19 cellular contexts compared by ENCODE assay signal in genomic region chr2:186891219-186891621, GRCh38. TPM values are rescaled to one million over a fixed set of nuclear protein-coding genes. Genes with fewer than 3 reads are reported as not detected.
A peak's percentile ranks its signal among the peaks of the same experiment; 100 is the strongest.
DNase-seq lines count a peak whose midpoint lies in the region; ATAC-seq and TF ChIP-seq lines count a peak whose summit lies in the region.
"Had no signal": no experiment of that assay in that cellular context is flagged by ENCODE, and none has a peak within 500 bp of the region (broad histone marks: within the 10 kb centered on the region; RNA-seq: fewer than 3 reads in every experiment).

No MANE protein-coding gene starts in this region.

- in situ Hi-C loops in mammary epithelial cell (cut with MboI; ENCODE audit: low sequenced_read_pairs in 2 of 2) = no loop called here

- H3K9me3 Mint-ChIP-seq in activated CD8-positive, alpha-beta T cell treated with anti-CD3 and anti-CD28 coated beads for 36 hours = peaks cover 3% of the 10 kb centered on the region
- H3K9me3 Mint-ChIP-seq: activated CD4-positive, alpha-beta memory T cell treated with anti-CD3 and anti-CD28 coated beads for 36 hours; memory B cell; neural crest cell had no signal

- H3K36me3 Mint-ChIP-seq in activated CD8-positive, alpha-beta T cell treated with anti-CD3 and anti-CD28 coated beads for 36 hours (ENCODE audit: low read depth) = no peaks in the 10 kb centered on the region
- H3K36me3 Mint-ChIP-seq: activated CD4-positive, alpha-beta memory T cell treated with anti-CD3 and anti-CD28 coated beads for 36 hours; memory B cell had no signal

- no peak overlapping the region for H3K4me2 ChIP-seq in mammary epithelial cell (ENCODE audit: insufficient read depth, low read depth, low read length)

- H3K4me1 ChIP-seq in mammary epithelial cell (ENCODE audit: insufficient read depth, low read length) = no peaks in the 10 kb centered on the region

- H3K27ac Mint-ChIP-seq in activated CD8-positive, alpha-beta T cell treated with anti-CD3 and anti-CD28 coated beads for 36 hours = no peak overlapping the region
- H3K27ac Mint-ChIP-seq: activated CD4-positive, alpha-beta memory T cell treated with anti-CD3 and anti-CD28 coated beads for 36 hours; memory B cell had no signal

- no peak for ATAC-seq in activated CD8-positive, alpha-beta T cell treated with anti-CD3 and anti-CD28 coated beads for 36 hours

- H3K79me2 ChIP-seq in mammary epithelial cell (ENCODE audit: insufficient read depth, low read length) = no peaks in the 10 kb centered on the region

- H3K27ac ChIP-seq in mammary epithelial cell (ENCODE audit: insufficient read depth, low read depth, low read length) = no peak overlapping the region
- H3K27ac ChIP-seq: 22Rv1, esophagus squamous epithelium had no signal

- H3K27me3 Mint-ChIP-seq in activated CD8-positive, alpha-beta T cell treated with anti-CD3 and anti-CD28 coated beads for 36 hours = no peaks in the 10 kb centered on the region
- H3K27me3 Mint-ChIP-seq: activated CD4-positive, alpha-beta memory T cell treated with anti-CD3 and anti-CD28 coated beads for 36 hours; memory B cell had no signal

- H3K4me3 Mint-ChIP-seq in activated CD8-positive, alpha-beta T cell treated with anti-CD3 and anti-CD28 coated beads for 36 hours = no peak overlapping the region
- H3K4me3 Mint-ChIP-seq: activated CD4-positive, alpha-beta memory T cell treated with anti-CD3 and anti-CD28 coated beads for 36 hours; memory B cell; neural crest cell had no signal

- POLR2A ChIA-PET in activated CD8-positive, alpha-beta T cell treated with anti-CD3 and anti-CD28 coated beads for 36 hours (lab: Charles Lee) = no interaction called here

- no TSS peak for BruUV-seq in mammary epithelial cell (replicated peaks; lab: Mats Ljungman, UMichigan)

- CTCF ChIA-PET in mammary epithelial cell (lab: Charles Lee; ENCODE audit: low non-redundant PET) = no interaction called here
- CTCF ChIA-PET in activated CD8-positive, alpha-beta T cell treated with anti-CD3 and anti-CD28 coated beads for 36 hours (lab: Charles Lee) = no interaction called here

- no peaks in the 10 kb centered on the region for H3K4me1 Mint-ChIP-seq in activated CD8-positive, alpha-beta T cell treated with anti-CD3 and anti-CD28 coated beads for 36 hours (ENCODE audit: low read depth)
- H3K4me1 Mint-ChIP-seq: memory B cell had no signal

- no peaks in the 10 kb centered on the region for H3K9me3 ChIP-seq in mammary epithelial cell (replicated peaks; ENCODE audit: insufficient read depth, low read length)
- H3K9me3 ChIP-seq: esophagus squamous epithelium had no signal

- H3K4me3 ChIP-seq in mammary epithelial cell (replicated peaks in 1 of 3; ENCODE audit: insufficient read depth in 1 of 3, low read depth in 2 of 3, low read length in 3 of 3) = no peak overlapping the region
- no peak overlapping the region for H3K4me3 ChIP-seq in retinal pigment epithelial cell (ENCODE audit: low read length)
- H3K4me3 ChIP-seq: esophagus squamous epithelium had no signal

- dilution Hi-C loops in mammary epithelial cell (cut with HindIII; ENCODE audit: low sequenced_read_pairs) = no loop called here

- 72% methylated on average over 1 of the region's 1 CpG for WGBS in mammary epithelial cell (ENCODE audit: low coverage, missing lambda C conversion rate)

- peak; percentile 48 for DNase-seq in NCI-H1105 treated with DMSO at 0.1 percent for 48 hours (lab: John Stamatoyannopoulos, UW)
- DNase-seq in NCI-H1105 (lab: John Stamatoyannopoulos, UW) = no peak
- DNase-seq in NCI-H2227 treated with DMSO at 0.1 percent for 48 hours (lab: John Stamatoyannopoulos, UW) = peak; percentile 55
- peak; percentile 15 for DNase-seq in mammary epithelial cell
- DNase-seq in retinal pigment epithelial cell (ENCODE audit: low read depth) = peak; percentile 73
- no peak for DNase-seq in NCI-H2029 treated with DMSO at 0.1 percent for 48 hours (lab: John Stamatoyannopoulos, UW)
- no peak for DNase-seq in GM19240 (ENCODE audit: insufficient read length, low spot score)
- no peak for DNase-seq in activated CD8-positive, alpha-beta T cell treated with anti-CD3 and anti-CD28 coated beads for 36 hours
- DNase-seq: activated CD4-positive, alpha-beta memory T cell treated with anti-CD3 and anti-CD28 coated beads for 36 hours; cortex of kidney; esophagus squamous epithelium; SIG-M5; stimulated activated CD4-positive, alpha-beta T cell treated with anti-CD3 and anti-CD28 coated beads, Interleukin-1b, Interleukin-23, amount 100 ng/mL, for 48 hours; T1000; trophoblast cell had no signal

- intact Hi-C loops in mammary epithelial cell (cut with micrococcal nuclease) = no loop called here
- intact Hi-C loops in activated CD8-positive, alpha-beta T cell treated with anti-CD3 and anti-CD28 coated beads for 36 hours (cut with micrococcal nuclease) = no loop called here

- no peaks in the 10 kb centered on the region for H3K36me3 ChIP-seq in mammary epithelial cell (ENCODE audit: insufficient read depth, low read length)
- H3K36me3 ChIP-seq: esophagus squamous epithelium had no signal

- no peak overlapping the region for H3K9ac ChIP-seq in mammary epithelial cell (ENCODE audit: insufficient read depth, low read length)

- TF ChIP-seq CTCF in mammary epithelial cell (conservative IDR thresholded peaks at IDR 0.05 in 1 of 2, IDR thresholded peaks at IDR 0.05 in 1 of 2; ENCODE audit: extremely low read depth in 1 of 2, insufficient read depth in 1 of 2, low read depth in 1 of 2, low read length in 2 of 2) (no peak), retinal pigment epithelial cell (conservative IDR thresholded peaks at IDR 0.05; ENCODE audit: low read depth, low read length) (no peak)
- no peak for TF ChIP-seq CTCF in activated CD8-positive, alpha-beta T cell treated with anti-CD3 and anti-CD28 coated beads for 36 hours (IDR thresholded peaks at IDR 0.05)

- no peaks in the 10 kb centered on the region for H3K27me3 ChIP-seq in mammary epithelial cell (ENCODE audit: insufficient read depth, low read length)
- H3K27me3 ChIP-seq: esophagus squamous epithelium had no signal

- H2AFZ ChIP-seq in mammary epithelial cell (ENCODE audit: low read depth, low read length) = no peak overlapping the region

- no peaks in the 10 kb centered on the region for H4K20me1 ChIP-seq in mammary epithelial cell (ENCODE audit: insufficient read depth, low read length)

RNA-seq across cellular contexts. Expression of gene ZSWIM2, which starts 42.2 kb away (rescaled TPM):
- total RNA-seq in mammary epithelial cell = not detected
- not detected for polyA plus RNA-seq in mammary epithelial cell
- polyA minus RNA-seq in mammary epithelial cell = not detected
- not detected for total RNA-seq in activated CD8-positive, alpha-beta T cell treated with anti-CD3 and anti-CD28 coated beads for 36 hours
- total RNA-seq: activated CD4-positive, alpha-beta memory T cell treated with anti-CD3 and anti-CD28 coated beads for 36 hours; esophagus squamous epithelium; neural crest cell; renal cortical epithelial cell had no signal

Comparison
In these comparisons a context has a peak if more than half of its experiments do, and no peak if none do; other contexts are left out.
1. DNase-seq: peak in NCI-H1105 treated with DMSO at 0.1 percent for 48 hours (single experiment), NCI-H2227 treated with DMSO at 0.1 percent for 48 hours (single experiment), mammary epithelial cell (single experiment) and retinal pigment epithelial cell (single experiment); none in NCI-H1105 (single experiment), NCI-H2029 treated with DMSO at 0.1 percent for 48 hours (single experiment), GM19240 (single experiment) and activated CD8-positive, alpha-beta T cell treated with anti-CD3 and anti-CD28 coated beads for 36 hours (single experiment).